In genomic region chr3:146625117-146625775, GRCh38 we compare ENCODE assay signal across 10 cellular contexts. TPM values are rescaled to one million over a fixed set of nuclear protein-coding genes. Genes with fewer than 3 reads are reported as not detected.
A peak's percentile ranks its signal among the peaks of the same experiment; 100 is the strongest.
DNase-seq lines count a peak whose midpoint lies in the region; ATAC-seq and TF ChIP-seq lines count a peak whose summit lies in the region.
"Had no signal": no experiment of that assay in that cellular context is flagged by ENCODE, and none has a peak within 500 bp of the region (broad histone marks: within the 10 kb centered on the region; RNA-seq: fewer than 3 reads in every experiment).

No MANE protein-coding gene starts in this region.

- H3K9me3 Mint-ChIP-seq in activated naive CD8-positive, alpha-beta T cell (ENCODE audit: low read depth), result no peaks in the 10 kb centered on the region
- H3K9me3 Mint-ChIP-seq in activated naive CD4-positive, alpha-beta T cell treated with anti-CD3 and anti-CD28 coated beads for 36 hours, result no peaks in the 10 kb centered on the region
- no peaks in the 10 kb centered on the region for H3K9me3 Mint-ChIP-seq in T-helper 2 cell treated with Interferon-gamma antibody and Interleukin-4, amounts not matched to agents 5 μg/mL and 100 μg/mL, for 36 hours

- CTCF ChIA-PET in activated naive CD4-positive, alpha-beta T cell treated with anti-CD3 and anti-CD28 coated beads for 36 hours (lab: Charles Lee), result no interaction called here

- peaks cover 2% of the 10 kb centered on the region for H3K4me1 Mint-ChIP-seq in activated naive CD8-positive, alpha-beta T cell (ENCODE audit: low read depth)
- peaks cover 7% of the 10 kb centered on the region for H3K4me1 Mint-ChIP-seq in activated naive CD4-positive, alpha-beta T cell treated with anti-CD3 and anti-CD28 coated beads for 36 hours (ENCODE audit: low read depth)
- peaks cover 3% of the 10 kb centered on the region for H3K4me1 Mint-ChIP-seq in T-helper 2 cell treated with Interferon-gamma antibody and Interleukin-4, amounts not matched to agents 5 μg/mL and 100 μg/mL, for 36 hours (ENCODE audit: low read depth)

- TF ChIP-seq CTCF in GM10266 (IDR thresholded peaks at IDR 0.05; ENCODE audit: control insufficient read depth, insufficient read depth, low read depth, missing control alignments) (no peak), brain microvascular endothelial cell (IDR thresholded peaks at IDR 0.05; ENCODE audit: low read depth, low read length, missing control alignments) (no peak)

- H3K36me3 ChIP-seq in muscle layer of duodenum (ENCODE audit: control insufficient read depth in 1 of 2, insufficient read depth in 2 of 2, low read length in 2 of 2) (no peaks in the 10 kb centered on the region), brain microvascular endothelial cell (replicated peaks) (no peaks in the 10 kb centered on the region)
- H3K36me3 ChIP-seq: cardiac muscle cell had no signal

- in situ Hi-C loops in brain microvascular endothelial cell (cut with HindIII; ENCODE audit: low pct_ligation_motif_present, low sequenced_read_pairs), result no loop called here

- no peaks in the 10 kb centered on the region for H3K4me1 ChIP-seq in muscle layer of duodenum (ENCODE audit: control insufficient read depth in 1 of 2, insufficient read depth in 2 of 2, low read length in 2 of 2)

- intact Hi-C loops in posterior cingulate gyrus (cut with DNase I), result no loop called here
- intact Hi-C loops in activated naive CD4-positive, alpha-beta T cell treated with anti-CD3 and anti-CD28 coated beads for 36 hours (cut with micrococcal nuclease), result no loop called here

- H3K27me3 ChIP-seq in muscle layer of duodenum (ENCODE audit: low read depth, low read length) (no peaks in the 10 kb centered on the region), brain microvascular endothelial cell (replicated peaks) (no peaks in the 10 kb centered on the region)
- H3K27me3 ChIP-seq: cardiac muscle cell had no signal

- ATAC-seq in HG02678 (IDR thresholded peaks at IDR 0.05; ENCODE audit: unreplicated experiment), result peak; percentile 71

- no peaks in the 10 kb centered on the region for H3K27me3 Mint-ChIP-seq in activated naive CD8-positive, alpha-beta T cell
- no peaks in the 10 kb centered on the region for H3K27me3 Mint-ChIP-seq in activated naive CD4-positive, alpha-beta T cell treated with anti-CD3 and anti-CD28 coated beads for 36 hours (ENCODE audit: low read depth)
- H3K27me3 Mint-ChIP-seq in T-helper 2 cell treated with Interferon-gamma antibody and Interleukin-4, amounts not matched to agents 5 μg/mL and 100 μg/mL, for 36 hours (ENCODE audit: low read depth), result no peaks in the 10 kb centered on the region

- H3K4me3 Mint-ChIP-seq in activated naive CD8-positive, alpha-beta T cell, result peak overlapping the region; percentile 3
- no peak overlapping the region for H3K4me3 Mint-ChIP-seq in activated naive CD4-positive, alpha-beta T cell treated with anti-CD3 and anti-CD28 coated beads for 36 hours
- no peak overlapping the region for H3K4me3 Mint-ChIP-seq in T-helper 2 cell treated with Interferon-gamma antibody and Interleukin-4, amounts not matched to agents 5 μg/mL and 100 μg/mL, for 36 hours

- no peak overlapping the region for H3K27ac ChIP-seq in muscle layer of duodenum (ENCODE audit: low read length)
- no peak overlapping the region for H3K27ac ChIP-seq in brain microvascular endothelial cell
- H3K27ac ChIP-seq: cardiac muscle cell, HL-60 had no signal

- H3K36me3 Mint-ChIP-seq in activated naive CD8-positive, alpha-beta T cell, result no peaks in the 10 kb centered on the region
- H3K36me3 Mint-ChIP-seq in activated naive CD4-positive, alpha-beta T cell treated with anti-CD3 and anti-CD28 coated beads for 36 hours (ENCODE audit: low read depth), result no peaks in the 10 kb centered on the region
- no peaks in the 10 kb centered on the region for H3K36me3 Mint-ChIP-seq in T-helper 2 cell treated with Interferon-gamma antibody and Interleukin-4, amounts not matched to agents 5 μg/mL and 100 μg/mL, for 36 hours (ENCODE audit: low read depth)

- H3K4me3 ChIP-seq in muscle layer of duodenum (ENCODE audit: low read depth in 1 of 2, low read length in 2 of 2) (peak overlapping the region; percentile 49 to 56), brain microvascular endothelial cell (ENCODE audit: low read depth, low read length) (no peak overlapping the region)
- H3K4me3 ChIP-seq: cardiac muscle cell had no signal

- H3K9me3 ChIP-seq in muscle layer of duodenum (ENCODE audit: control insufficient read depth in 1 of 2, low read length in 2 of 2), result no peaks in the 10 kb centered on the region

- DNase-seq in GM10266 (ENCODE audit: extremely low spot score), result peak; percentile 4
- DNase-seq in posterior cingulate gyrus, result no peak
- DNase-seq in activated naive CD4-positive, alpha-beta T cell treated with anti-CD3 and anti-CD28 coated beads for 36 hours, result no peak
- DNase-seq in T-helper 2 cell treated with Interferon-gamma antibody and Interleukin-4, amounts not matched to agents 5 μg/mL and 100 μg/mL, for 36 hours (ENCODE audit: low spot score), result no peak
- DNase-seq in brain microvascular endothelial cell, result no peak

- H3K27ac Mint-ChIP-seq in activated naive CD8-positive, alpha-beta T cell, result no peak overlapping the region
- no peak overlapping the region for H3K27ac Mint-ChIP-seq in activated naive CD4-positive, alpha-beta T cell treated with anti-CD3 and anti-CD28 coated beads for 36 hours
- no peak overlapping the region for H3K27ac Mint-ChIP-seq in T-helper 2 cell treated with Interferon-gamma antibody and Interleukin-4, amounts not matched to agents 5 μg/mL and 100 μg/mL, for 36 hours

RNA-seq across cellular contexts. Expression of gene PLSCR5, which starts 20.1 kb away (rescaled TPM):
- total RNA-seq in activated naive CD4-positive, alpha-beta T cell treated with anti-CD3 and anti-CD28 coated beads for 36 hours, result not detected
